In the genomic region with DNA sequence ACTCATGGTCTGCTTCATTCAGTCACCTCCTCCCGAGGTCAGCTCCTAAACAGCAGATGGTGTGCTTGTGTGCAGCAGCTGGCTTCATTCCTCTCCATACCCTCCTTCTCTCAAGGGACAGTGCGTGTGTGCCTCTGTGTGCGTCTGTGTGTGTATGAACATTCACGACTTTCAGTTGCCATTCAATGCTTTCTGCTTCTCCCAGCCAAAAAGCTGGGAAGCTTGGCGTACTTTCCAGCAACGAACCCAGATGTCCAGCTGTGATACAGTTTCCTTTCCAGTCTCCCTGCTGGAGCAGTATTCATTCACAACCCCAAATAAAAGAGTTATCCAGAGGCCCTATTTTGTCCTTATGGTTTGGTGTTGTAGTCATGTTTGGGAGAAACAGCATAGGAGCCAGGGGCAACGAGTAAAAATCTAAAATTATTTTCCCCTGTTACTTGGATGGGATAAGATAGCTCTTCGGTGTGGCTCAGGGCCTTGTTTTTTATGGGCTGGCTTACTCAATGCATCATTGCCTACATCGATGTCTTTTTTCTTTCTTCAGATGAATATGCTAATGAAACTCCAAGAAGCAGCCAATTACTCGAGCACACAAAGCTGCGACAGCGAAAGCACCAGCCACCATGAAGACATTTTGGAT, we compare ENCODE assay signal across 10 cellular contexts.
DNase-seq lines count a peak whose midpoint lies in the region; ATAC-seq, FAIRE-seq and TF ChIP-seq lines count a peak whose summit lies in the region.
"Had no signal": no experiment of that assay in that cellular context is flagged by ENCODE, and none has a peak within 500 bp of the region (broad histone marks: within the 10 kb centered on the region; RNA-seq: fewer than 3 reads in every experiment).

No MANE protein-coding gene starts in this region.

- no peak for TF ChIP-seq EP300 in H1 (IDR thresholded peaks at IDR 0.05; ENCODE audit: borderline replicate concordance in 1 of 2, low read depth in 2 of 2, low read length in 2 of 2)

- TF ChIP-seq CTCF in H1 (IDR thresholded peaks at IDR 0.05; ENCODE audit: control extremely low read depth in 1 of 3, insufficient read depth in 1 of 3, low read depth in 1 of 3, low read length in 3 of 3): no peak
- no peak for TF ChIP-seq CTCF in Calu3 (IDR thresholded peaks at IDR 0.05; ENCODE audit: unreplicated experiment)

- H3K79me1 ChIP-seq in H1 (ENCODE audit: low read depth, low read length): no peaks in the 10 kb centered on the region

- H3K9me3 ChIP-seq in H1 (ENCODE audit: insufficient read depth in 2 of 2, low read depth in 1 of 2, low read length in 1 of 2): no peaks in the 10 kb centered on the region
- H3K9me3 ChIP-seq: testis had no signal

- peak overlapping the region; percentile 6; the same call in 1 of the 2 replicates for H3K18ac ChIP-seq in H1 (ENCODE audit: extremely low read depth, low read length)

- H2BK5ac ChIP-seq in H1 (ENCODE audit: low read depth, low read length): no peak overlapping the region

- H2AK5ac ChIP-seq in H1 (ENCODE audit: low read depth, low read length): peak overlapping the region; percentile 76

- no peaks in the 10 kb centered on the region for H3K36me3 Mint-ChIP-seq in Calu3 (ENCODE audit: insufficient read depth, unreplicated experiment)

- peak overlapping the region; percentile 90 for H2AFZ ChIP-seq in H1 (ENCODE audit: low read length)

- no peak overlapping the region for H4K5ac ChIP-seq in H1 (ENCODE audit: insufficient read length, low read depth, low read length)

- 84% methylated on average over 12 of the region's 12 CpGs; no CpG with 5 or more reads in 1 of the 2 experiments for WGBS in H1 (ENCODE audit: extremely low coverage in 1 of 2, insufficient coverage in 1 of 2, insufficient read length in 1 of 2, insufficient replicate concordance in 2 of 2, low coverage in 1 of 2, low lambda C conversion rate in 2 of 2, missing lambda C conversion rate in 1 of 2), 2 experiments

- H4K8ac ChIP-seq in H1 (ENCODE audit: extremely low read depth, insufficient read depth, low read length): no peak overlapping the region

- H3K4ac ChIP-seq in H1 (replicated peaks; ENCODE audit: insufficient read length, low read depth, low read length): no peak overlapping the region

- H2BK12ac ChIP-seq in H1 (ENCODE audit: low read depth, low read length): 0 out of 2 replicates have a peak overlapping the region, but pooled peaks have one; percentile 45

- TF ChIP-seq RAD21 in H1 (IDR thresholded peaks at IDR 0.05 in 1 of 2, conservative IDR thresholded peaks at IDR 0.05 in 1 of 2; ENCODE audit: low read depth in 2 of 2, low read length in 2 of 2): no peak

- no peak overlapping the region for H2BK120ac ChIP-seq in H1 (replicated peaks; ENCODE audit: low read depth, low read length)

- H3K27ac Mint-ChIP-seq in Calu3 (ENCODE audit: unreplicated experiment): no peak overlapping the region
- H3K27ac Mint-ChIP-seq: activated CD4-positive, alpha-beta T cell treated with anti-CD3 and anti-CD28 coated beads for 36 hours had no signal

- no peak overlapping the region for H3K4me3 ChIP-seq in H1 (ENCODE audit: extremely low read depth in 1 of 4, insufficient read depth in 2 of 4, low read depth in 3 of 4, low read length in 4 of 4)
- H3K4me3 ChIP-seq: testis had no signal

- CTCF ChIA-PET in H1 (lab: Charles Lee; ENCODE audit: partially characterized antibody) (interaction anchor here (0.8 to 1.8 kb wide), 7 partner anchors 9 to 1135 kb away, joined by 3 to 4 read pairs (median 4); no protein-coding TSS in a partner anchor), Calu3 (lab: Charles Lee) (no interaction called here)

- H3K27ac ChIP-seq in H1 (ENCODE audit: low read depth, low read length): no peak overlapping the region
- H3K27ac ChIP-seq: testis had no signal

- no peak overlapping the region for H3K9ac ChIP-seq in H1 (replicated peaks in 1 of 4; ENCODE audit: extremely low read depth in 1 of 4, low read depth in 3 of 4, low read length in 3 of 4)

- no peaks in the 10 kb centered on the region; the same call in 1 of the 2 replicates for H3K23me2 ChIP-seq in H1 (ENCODE audit: low read depth, low read length)

- intact Hi-C loops in Calu3 (cut with micrococcal nuclease; ENCODE audit: unreplicated experiment): no loop called here

- TF ChIP-seq POLR2A in H1 (IDR thresholded peaks at IDR 0.05; ENCODE audit: control extremely low read depth in 1 of 2, low read depth in 2 of 2, low read length in 2 of 2) (no peak), GM18505 (IDR thresholded peaks at IDR 0.05; ENCODE audit: borderline replicate concordance, extremely low read depth, insufficient read depth, insufficient read length) (no peak)

- no TSS peak for BruUV-seq in Calu3 (replicated peaks; lab: Mats Ljungman, UMichigan)

- H3K27me3 ChIP-seq in H1 (replicated peaks in 1 of 4; ENCODE audit: control insufficient read depth in 3 of 4, extremely low read depth in 1 of 4, insufficient read depth in 3 of 4, low read length in 3 of 4): no peaks in the 10 kb centered on the region
- H3K27me3 ChIP-seq: testis had no signal

- peak overlapping the region; percentile 73; the same call in 1 of the 2 replicates for H2BK15ac ChIP-seq in H1 (ENCODE audit: low read length)

- H3K4me1 ChIP-seq in H1 (replicated peaks in 1 of 4; ENCODE audit: control insufficient read depth in 3 of 4, insufficient read depth in 4 of 4, low read length in 3 of 4): peaks cover 0 to 5% (median 1%) of the 10 kb centered on the region in 4 experiments; a peak in 4 of 7 replicates
- H3K4me1 ChIP-seq: testis had no signal

- no peaks in the 10 kb centered on the region for H3K79me2 ChIP-seq in H1 (ENCODE audit: control insufficient read depth in 1 of 2, insufficient read depth in 2 of 2, low read length in 2 of 2)

- POLR2A ChIA-PET in H1 (lab: Charles Lee; ENCODE audit: partially characterized antibody): interaction anchor here (0.6 kb wide), 1 partner anchor 1532 kb away, joined by 3 read pairs; no protein-coding TSS in a partner anchor

- no peaks in the 10 kb centered on the region for H3K4me1 Mint-ChIP-seq in Calu3 (ENCODE audit: low read depth, unreplicated experiment)
- H3K4me1 Mint-ChIP-seq: activated CD4-positive, alpha-beta T cell treated with anti-CD3 and anti-CD28 coated beads for 36 hours had no signal

- H3K9me3 Mint-ChIP-seq in Calu3 (ENCODE audit: low read depth, unreplicated experiment): no peaks in the 10 kb centered on the region

- no peaks in the 10 kb centered on the region for H4K20me1 ChIP-seq in H1 (replicated peaks in 1 of 2; ENCODE audit: control insufficient read depth in 1 of 2, insufficient read depth in 2 of 2, low read length in 2 of 2)

- no peaks in the 10 kb centered on the region for H3K27me3 Mint-ChIP-seq in Calu3 (ENCODE audit: unreplicated experiment)
- H3K27me3 Mint-ChIP-seq: activated CD4-positive, alpha-beta T cell treated with anti-CD3 and anti-CD28 coated beads for 36 hours had no signal

- no peak for ATAC-seq in HG03342 (IDR thresholded peaks at IDR 0.05; ENCODE audit: unreplicated experiment)
- ATAC-seq in GM18505 (IDR thresholded peaks at IDR 0.05; ENCODE audit: unreplicated experiment): no peak
- ATAC-seq: activated CD4-positive, alpha-beta T cell treated with anti-CD3 and anti-CD28 coated beads for 36 hours had no signal

- H3K4me3 Mint-ChIP-seq in Calu3 (ENCODE audit: low read depth, unreplicated experiment): no peak overlapping the region
- H3K4me3 Mint-ChIP-seq: activated CD4-positive, alpha-beta T cell treated with anti-CD3 and anti-CD28 coated beads for 36 hours had no signal

- DNase-seq in GM04504 (ENCODE audit: low read depth) (peak; percentile 66), NCI-H446 (lab: John Stamatoyannopoulos, UW) (peak; percentile 96 to 98), H1 (ENCODE audit: low read depth in 1 of 2, low spot score in 2 of 2) (no peak), putamen (ENCODE audit: low spot score) (peak; percentile 21), Calu3 (no peak), mesenteric fat pad (ENCODE audit: low spot score) (no peak)
- DNase-seq: activated CD4-positive, alpha-beta T cell treated with anti-CD3 and anti-CD28 coated beads for 36 hours; testis had no signal

- no peaks in the 10 kb centered on the region for H3K36me3 ChIP-seq in H1 (ENCODE audit: control insufficient read depth in 2 of 4, insufficient read depth in 4 of 4, low read length in 3 of 4)

- H3K4me2 ChIP-seq in H1 (ENCODE audit: insufficient read depth in 1 of 2, low read depth in 2 of 2, low read length in 2 of 2): no peak overlapping the region; a peak in 1 of 4 replicates

- FAIRE-seq in H1 (lab: Jason Lieb, UNC): no peak

- H3K23ac ChIP-seq in H1 (ENCODE audit: insufficient read length): no peak overlapping the region

- H3K56ac ChIP-seq in H1 (replicated peaks; ENCODE audit: insufficient read length, low read depth, low read length): no peak overlapping the region

- H3K14ac ChIP-seq in H1 (ENCODE audit: insufficient read length): no peak overlapping the region

- H2BK20ac ChIP-seq in H1 (ENCODE audit: low read length): peak overlapping the region; percentile 80; the same call in 1 of the 2 replicates

- no peak overlapping the region for H4K91ac ChIP-seq in H1 (replicated peaks; ENCODE audit: insufficient read length, low read length)

Comparison
In these comparisons a context has a peak if more than half of its experiments do, and no peak if none do; other contexts are left out.
1. DNase-seq: peak in GM04504 (single experiment), NCI-H446 (2 of 2) and putamen (single experiment); none in H1 (0 of 2), Calu3 (single experiment) and mesenteric fat pad (single experiment).